ENCODE assay signal across 23 cellular contexts in the genomic region with DNA sequence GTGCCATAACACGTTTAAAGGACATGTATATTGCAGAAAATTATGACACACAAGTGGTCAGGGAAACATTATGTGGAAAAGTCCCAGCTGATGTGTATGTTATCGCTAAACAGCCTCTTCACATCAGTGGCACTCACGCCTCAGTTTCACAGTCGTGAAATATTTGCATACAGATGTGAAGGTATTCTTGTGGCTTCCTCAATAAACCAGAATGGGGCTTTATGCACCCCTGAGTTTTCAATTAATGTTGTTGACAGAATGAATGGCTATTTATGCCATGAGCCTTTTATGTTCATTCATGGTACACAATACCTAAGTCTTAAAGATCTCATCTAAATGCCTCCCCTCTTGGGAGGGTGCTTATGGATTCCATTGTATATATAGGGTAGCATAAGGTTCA.
"Had no signal": no experiment of that assay in that cellular context is flagged by ENCODE, and none has a peak within 500 bp of the region (broad histone marks: within the 10 kb centered on the region; RNA-seq: fewer than 3 reads in every experiment).

No MANE protein-coding gene starts in this region.

- ATAC-seq: activated CD8-positive, alpha-beta memory T cell treated with anti-CD3 and anti-CD28 coated beads, Interleukin-2, amount 10 ng/mL, durations not matched to agents 7 days and 5 days; activated CD8-positive, alpha-beta T cell treated with anti-CD3 and anti-CD28 coated beads for 36 hours; activated naive CD4-positive, alpha-beta T cell treated with anti-CD3 and anti-CD28 coated beads, Interleukin-2, amount 50 U/mL, for 72 hours; effector memory CD8-positive, alpha-beta T cell; esophagus mucosa had no signal

- H3K27ac ChIP-seq: adrenal gland, ascending aorta, brain microvascular endothelial cell, right lobe of liver, skin epidermis, vagina had no signal

- FAIRE-seq: endothelial cell of umbilical vein had no signal

- H3K4me3 ChIP-seq: adrenal gland, ascending aorta, lung, right lobe of liver, skin epidermis, vagina had no signal

- DNase-seq: activated CD4-positive, alpha-beta T cell treated with anti-CD3 and anti-CD28 coated beads, Interleukin-2, amount 10 ng/mL, durations not matched to agents 24 days and 14 days; activated CD8-positive, alpha-beta memory T cell treated with anti-CD3 and anti-CD28 coated beads, Interleukin-2, amount 10 ng/mL, durations not matched to agents 7 days and 5 days; activated CD8-positive, alpha-beta T cell treated with anti-CD3 and anti-CD28 coated beads for 36 hours; activated gamma-delta T cell treated with Interleukin-2 at 50 U/mL for 16 hours; activated T-cell treated with anti-CD3 and anti-CD28 coated beads for 4 hours; adrenal gland; brain microvascular endothelial cell; central memory CD4-positive, alpha-beta T cell; effector memory CD8-positive, alpha-beta T cell; foreskin melanocyte; immature natural killer cell; naive B cell; occipital lobe; right lobe of liver; stimulated activated CD4-positive, alpha-beta T cell treated with anti-CD3 and anti-CD28 coated beads, Interleukin-1b, Interleukin-23, amount 100 ng/mL, for 48 hours; trophoblast cell had no signal

- H3K9me3 ChIP-seq: adrenal gland, ascending aorta, right lobe of liver, vagina had no signal

- H3K36me3 ChIP-seq: adrenal gland, ascending aorta, brain microvascular endothelial cell, right lobe of liver, vagina had no signal

- H3K4me1 ChIP-seq: adrenal gland, ascending aorta, right lobe of liver, vagina had no signal

- H3K27me3 ChIP-seq: adrenal gland, ascending aorta, brain microvascular endothelial cell, right lobe of liver, vagina had no signal
